In genomic region chr1:35577071-35577998, GRCh38 we compare ENCODE assay signal across 9 cellular contexts. TPM values are rescaled to one million over a fixed set of nuclear protein-coding genes. Genes with fewer than 3 reads are reported as not detected.
DNase-seq lines count a peak whose midpoint lies in the region; ATAC-seq and TF ChIP-seq lines count a peak whose summit lies in the region.
"Had no signal": no experiment of that assay in that cellular context is flagged by ENCODE, and none has a peak within 500 bp of the region (broad histone marks: within the 10 kb centered on the region; RNA-seq: fewer than 3 reads in every experiment).

No MANE protein-coding gene starts in this region.

- H3K4me1 ChIP-seq in neural progenitor cell (peaks cover 13% of the 10 kb centered on the region), urinary bladder (ENCODE audit: insufficient read depth) (no peaks in the 10 kb centered on the region)

- H3K4me3 ChIP-seq in neural progenitor cell (peak overlapping the region; percentile 41), urinary bladder (ENCODE audit: low read depth, low read length) (peak overlapping the region; percentile 37)

- H3K27me3 ChIP-seq in neural progenitor cell: peaks cover 80% of the 10 kb centered on the region

- peaks cover 10% of the 10 kb centered on the region for H3K27me3 Mint-ChIP-seq in activated CD8-positive, alpha-beta T cell treated with anti-CD3 and anti-CD28 coated beads for 36 hours
- H3K27me3 Mint-ChIP-seq in neural progenitor cell (ENCODE audit: insufficient read depth, low read depth): peaks cover 46% of the 10 kb centered on the region

- intact Hi-C loops in activated CD8-positive, alpha-beta T cell treated with anti-CD3 and anti-CD28 coated beads for 36 hours (cut with micrococcal nuclease): no loop called here

- no peaks in the 10 kb centered on the region for H3K36me3 ChIP-seq in neural progenitor cell
- no peaks in the 10 kb centered on the region for H3K36me3 ChIP-seq in urinary bladder (ENCODE audit: insufficient read depth)

- no peaks in the 10 kb centered on the region for H3K36me3 Mint-ChIP-seq in activated CD8-positive, alpha-beta T cell treated with anti-CD3 and anti-CD28 coated beads for 36 hours (ENCODE audit: low read depth)
- peaks cover 2% of the 10 kb centered on the region for H3K36me3 Mint-ChIP-seq in neural progenitor cell

- H3K27ac Mint-ChIP-seq in activated CD8-positive, alpha-beta T cell treated with anti-CD3 and anti-CD28 coated beads for 36 hours: peak overlapping the region; percentile 87
- no peak overlapping the region for H3K27ac Mint-ChIP-seq in neural progenitor cell

- H3K4me2 ChIP-seq in neural progenitor cell: peak overlapping the region; percentile 80

- TF ChIP-seq CTCF in GM12872 (IDR thresholded peaks at IDR 0.05; ENCODE audit: insufficient read depth, low read depth, low read length) (peak; percentile 9; the same call in 1 of the 3 replicates), neural progenitor cell (IDR thresholded peaks at IDR 0.05) (no peak)
- no peak for TF ChIP-seq CTCF in activated CD8-positive, alpha-beta T cell treated with anti-CD3 and anti-CD28 coated beads for 36 hours (IDR thresholded peaks at IDR 0.05)

- H3K4me1 Mint-ChIP-seq in activated CD8-positive, alpha-beta T cell treated with anti-CD3 and anti-CD28 coated beads for 36 hours (ENCODE audit: low read depth): peaks cover 20% of the 10 kb centered on the region
- peaks cover 22% of the 10 kb centered on the region for H3K4me1 Mint-ChIP-seq in neural progenitor cell

- no peaks in the 10 kb centered on the region for H3K79me2 ChIP-seq in neural progenitor cell (ENCODE audit: low read depth)

- H2AFZ ChIP-seq in neural progenitor cell (replicated peaks): peak overlapping the region; percentile 77

- peaks cover 27% of the 10 kb centered on the region for H3F3A ChIP-seq in neural progenitor cell (ENCODE audit: low read depth)

- H3K27ac ChIP-seq in neural progenitor cell: no peak overlapping the region
- H3K27ac ChIP-seq in urinary bladder (ENCODE audit: low read depth): no peak overlapping the region

- no peaks in the 10 kb centered on the region for H3K9me3 ChIP-seq in neural progenitor cell (ENCODE audit: low read depth)

- no peaks in the 10 kb centered on the region for H3K9me3 Mint-ChIP-seq in activated CD8-positive, alpha-beta T cell treated with anti-CD3 and anti-CD28 coated beads for 36 hours
- peaks cover 3% of the 10 kb centered on the region for H3K9me3 Mint-ChIP-seq in neural progenitor cell

- H4K20me1 ChIP-seq in neural progenitor cell (ENCODE audit: low read depth): peaks cover 36% of the 10 kb centered on the region

- POLR2A ChIA-PET in activated CD8-positive, alpha-beta T cell treated with anti-CD3 and anti-CD28 coated beads for 36 hours (lab: Charles Lee): interaction anchor here (0.6 to 1.7 kb wide), 8 partner anchors 9 to 192 kb away, joined by 3 to 9 read pairs (median 4); partner anchors contain the start of genes CLSPN and KIAA0319L

- WGBS in urinary bladder: 6% methylated on average over 70 of the region's 70 CpGs

- ATAC-seq in HG03196 (IDR thresholded peaks at IDR 0.05; ENCODE audit: unreplicated experiment) (peak; percentile 64), GM18519 (IDR thresholded peaks at IDR 0.05; ENCODE audit: low FRiP score, unreplicated experiment) (no peak)
- ATAC-seq in activated CD8-positive, alpha-beta T cell treated with anti-CD3 and anti-CD28 coated beads for 36 hours: peak; percentile 92

- H3K4me3 Mint-ChIP-seq in activated CD8-positive, alpha-beta T cell treated with anti-CD3 and anti-CD28 coated beads for 36 hours: peak overlapping the region; percentile 81
- peak overlapping the region; percentile 42 for H3K4me3 Mint-ChIP-seq in neural progenitor cell

- DNase-seq in activated CD8-positive, alpha-beta T cell treated with anti-CD3 and anti-CD28 coated beads for 36 hours: peak; percentile 81
- peak; percentile 21 to 31 for DNase-seq in erythroblast (lab: John Stamatoyannopoulos, UW)
- peak; percentile 42 for DNase-seq in neural progenitor cell (ENCODE audit: low spot score)
- DNase-seq in cerebellar nuclear complex (lab: John Stamatoyannopoulos, UW): no peak

- no peak overlapping the region for H3K9ac ChIP-seq in neural progenitor cell

- no peak for TF ChIP-seq POLR2A in erythroblast (IDR thresholded peaks at IDR 0.05; ENCODE audit: low read length)

- CTCF ChIA-PET in activated CD8-positive, alpha-beta T cell treated with anti-CD3 and anti-CD28 coated beads for 36 hours (lab: Charles Lee): interaction anchor here (1.0 to 2.6 kb wide), 7 partner anchors 8 to 198 kb away, joined by 3 to 15 read pairs (median 6); partner anchors contain the start of gene CLSPN

RNA-seq across cellular contexts. Expression of gene TFAP2E, which starts 4.2 kb away (rescaled TPM):
- total RNA-seq in activated CD8-positive, alpha-beta T cell treated with anti-CD3 and anti-CD28 coated beads for 36 hours: under 1 TPM; 0.56 to 0.58 TPM
- total RNA-seq in neural progenitor cell (ENCODE audit: low replicate concordance) (not detected in 2 replicates), urinary bladder (not detected)
- polyA plus RNA-seq in urinary bladder: 0.58 TPM
- total RNA-seq: glomerular endothelial cell had no signal

RNA-seq across cellular contexts. Expression of gene NCDN, which starts 19.7 kb away (rescaled TPM):
- total RNA-seq in activated CD8-positive, alpha-beta T cell treated with anti-CD3 and anti-CD28 coated beads for 36 hours: 10 to 100 TPM; 17.3 to 17.5 TPM
- 5.8 and 19.2 TPM in 2 replicates for total RNA-seq in neural progenitor cell (ENCODE audit: low replicate concordance)
- total RNA-seq in urinary bladder: 9.1 TPM
- polyA plus RNA-seq in urinary bladder: 27.9 TPM

RNA-seq across cellular contexts. Expression of gene KIAA0319L, which starts 20.1 kb away (rescaled TPM):
- total RNA-seq in activated CD8-positive, alpha-beta T cell treated with anti-CD3 and anti-CD28 coated beads for 36 hours: 10 to 100 TPM; 22.8 to 30.9 TPM
- 58.2 and 58.3 TPM in 2 replicates for total RNA-seq in neural progenitor cell (ENCODE audit: low replicate concordance)
- total RNA-seq in urinary bladder: 60.0 TPM
- 18.3 TPM for polyA plus RNA-seq in urinary bladder

Comparison
In these comparisons a context has a peak if more than half of its experiments do, and no peak if none do; other contexts are left out.
1. DNase-seq: peak in activated CD8-positive, alpha-beta T cell treated with anti-CD3 and anti-CD28 coated beads for 36 hours (single experiment), erythroblast (2 of 2) and neural progenitor cell (single experiment); none in cerebellar nuclear complex (0 of 2).